Comparison of ENCODE assay signal across 1 cellular context in the genomic region with DNA sequence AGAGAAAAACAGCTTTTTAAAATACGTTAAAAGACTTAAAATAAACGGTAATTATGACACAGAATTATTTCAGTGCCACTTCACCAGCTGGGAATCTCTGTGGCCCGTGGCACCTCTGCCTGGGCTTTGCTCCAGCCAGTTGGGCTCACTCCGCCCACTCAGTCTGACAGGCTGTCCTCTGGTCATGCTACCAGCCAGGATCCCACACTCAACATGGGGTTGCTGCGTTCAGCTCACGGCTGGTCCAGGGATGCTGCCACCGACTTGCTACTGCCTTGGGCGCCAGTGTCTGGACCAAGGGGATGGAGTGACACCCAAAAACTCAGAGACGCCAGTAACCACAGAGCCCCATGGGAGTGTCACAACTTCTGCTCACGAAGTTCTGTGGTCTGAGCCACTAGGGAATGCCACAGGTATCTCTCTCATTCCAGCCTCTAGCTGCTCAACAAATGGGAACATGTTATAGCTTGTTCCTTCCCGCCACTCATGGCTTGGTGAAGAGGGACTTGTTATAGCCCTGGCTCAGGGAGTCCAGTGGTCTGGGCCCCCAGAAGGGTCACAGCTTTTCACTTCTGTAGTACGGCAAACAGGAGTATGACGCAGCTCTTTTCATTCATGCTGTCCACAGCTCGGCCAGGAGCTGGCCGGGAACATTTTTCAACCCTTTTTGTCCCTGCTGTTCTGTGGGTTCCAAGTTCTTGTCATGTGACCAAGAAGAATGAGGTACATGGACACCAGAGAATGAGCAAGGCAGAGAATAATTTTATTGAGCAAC.
TF ChIP-seq lines count a peak whose summit lies in the region.

No MANE protein-coding gene starts in this region.

TF ChIP-seq in HepG2, 621 proteins besides CTCF, POLR2A, EP300 and RAD21:
- no peak for TF ChIP-seq MTA3 (CRISPR knock-in tag; IDR thresholded peaks at IDR 0.05)
- no peak for TF ChIP-seq IRX3 (CRISPR knock-in tag; IDR thresholded peaks at IDR 0.05; ENCODE audit: borderline replicate concordance, low read depth)
- TF ChIP-seq ZNF704 (CRISPR knock-in tag; IDR thresholded peaks at IDR 0.05; ENCODE audit: borderline replicate concordance), result no peak
- TF ChIP-seq TBL1XR1 (IDR thresholded peaks at IDR 0.05; ENCODE audit: borderline replicate concordance, low read length, partially characterized antibody), result no peak
- TF ChIP-seq ZNF589 (CRISPR knock-in tag; conservative IDR thresholded peaks at IDR 0.05), result no peak
- no peak for TF ChIP-seq PATZ1 (CRISPR knock-in tag; IDR thresholded peaks at IDR 0.05)
- TF ChIP-seq RFXANK (CRISPR knock-in tag; IDR thresholded peaks at IDR 0.05), result no peak
- no peak for TF ChIP-seq KAT2B (IDR thresholded peaks at IDR 0.05; ENCODE audit: borderline replicate concordance, low read depth, low read length)
- no peak for TF ChIP-seq CBX5 (CRISPR knock-in tag; IDR thresholded peaks at IDR 0.05; ENCODE audit: borderline replicate concordance)
TF ChIP-seq in HepG2: peak in this region for 0.
